Comparison of ENCODE assay signal across 18 cellular contexts in the genomic region with DNA sequence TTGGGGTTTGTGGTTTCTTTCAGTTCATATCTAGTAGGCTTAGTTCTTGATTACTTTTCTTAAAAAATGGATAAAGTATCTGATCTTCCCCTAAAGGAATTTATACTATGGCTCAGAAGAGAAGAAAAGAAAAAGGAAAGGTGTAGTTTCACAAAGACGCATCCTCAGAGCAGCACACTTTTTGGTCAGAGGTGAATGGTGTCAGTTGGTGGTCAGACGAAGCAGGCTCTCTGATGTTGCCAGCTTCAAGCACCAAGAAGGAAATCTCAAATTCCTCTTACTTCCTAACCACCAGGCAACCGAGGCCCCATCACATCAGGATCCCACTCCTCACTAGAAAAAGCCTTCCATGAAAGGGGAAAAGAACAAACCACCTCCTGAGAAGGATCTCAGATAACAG.
"Had no signal": no experiment of that assay in that cellular context is flagged by ENCODE, and none has a peak within 500 bp of the region (broad histone marks: within the 10 kb centered on the region; RNA-seq: fewer than 3 reads in every experiment).

No MANE protein-coding gene starts in this region.

- H3K36me3 Mint-ChIP-seq: naive thymus-derived CD8-positive, alpha-beta T cell had no signal

- H3K4me3 Mint-ChIP-seq: naive thymus-derived CD8-positive, alpha-beta T cell; stimulated activated naive B cell treated with anti-CD40 and anti-IgM and Interleukin-4, amounts not matched to agents 10 μg/mL and 1 μg/mL and 100 μg/mL, for 72 hours; stimulated activated naive CD8-positive, alpha-beta T cell treated with anti-CD3 and anti-CD28 coated beads, Interleukin-15, amount 100 ng/mL, for 72 hours had no signal

- H3K9me3 ChIP-seq: heart left ventricle, testis, tibial nerve had no signal

- ATAC-seq: heart left ventricle; left colon; left ventricle myocardium superior; naive thymus-derived CD8-positive, alpha-beta T cell; sciatic nerve; stimulated activated naive B cell treated with anti-CD40 and anti-IgM and Interleukin-4, amounts not matched to agents 10 μg/mL and 1 μg/mL and 100 μg/mL, for 72 hours; stimulated activated naive CD8-positive, alpha-beta T cell treated with anti-CD3 and anti-CD28 coated beads, Interleukin-15, amount 100 ng/mL, for 72 hours had no signal

- H3K36me3 ChIP-seq: heart left ventricle, tibial nerve had no signal

- H3K27ac ChIP-seq: dorsolateral prefrontal cortex, heart left ventricle, testis, tibial nerve had no signal

- H3K4me1 Mint-ChIP-seq: stimulated activated naive CD8-positive, alpha-beta T cell treated with anti-CD3 and anti-CD28 coated beads, Interleukin-15, amount 100 ng/mL, for 72 hours had no signal

- H3K27me3 ChIP-seq: dorsolateral prefrontal cortex, heart left ventricle, testis, tibial nerve had no signal

- H3K9me3 Mint-ChIP-seq: naive thymus-derived CD8-positive, alpha-beta T cell; stimulated activated naive CD8-positive, alpha-beta T cell treated with anti-CD3 and anti-CD28 coated beads, Interleukin-15, amount 100 ng/mL, for 72 hours had no signal

- DNase-seq: cortex of kidney; dorsolateral prefrontal cortex; effector CD8-positive, alpha-beta T cell; heart left ventricle; hippocampal formation; left colon; left ventricle myocardium superior; mesenchymal stem cell; naive thymus-derived CD8-positive, alpha-beta T cell; posterior cingulate gyrus; stimulated activated CD4-positive, alpha-beta T cell treated with anti-CD3 and anti-CD28 coated beads, Interleukin-2, amount 100 ng/mL, for 24 hours; stimulated activated CD4-positive, alpha-beta T cell treated with anti-CD3 and anti-CD28 coated beads, Interleukin-4, amount 100 ng/mL, for 4 hours; stimulated activated naive B cell treated with anti-CD40 and anti-IgM and Interleukin-4, amounts not matched to agents 10 μg/mL and 1 μg/mL and 100 μg/mL, for 72 hours; stimulated activated naive CD8-positive, alpha-beta T cell treated with anti-CD3 and anti-CD28 coated beads, Interleukin-15, amount 100 ng/mL, for 72 hours; testis had no signal

- H3K27ac Mint-ChIP-seq: stimulated activated naive B cell treated with anti-CD40 and anti-IgM and Interleukin-4, amounts not matched to agents 10 μg/mL and 1 μg/mL and 100 μg/mL, for 72 hours; stimulated activated naive CD8-positive, alpha-beta T cell treated with anti-CD3 and anti-CD28 coated beads, Interleukin-15, amount 100 ng/mL, for 72 hours had no signal

- H3K4me1 ChIP-seq: testis had no signal

- H3K27me3 Mint-ChIP-seq: stimulated activated naive B cell treated with anti-CD40 and anti-IgM and Interleukin-4, amounts not matched to agents 10 μg/mL and 1 μg/mL and 100 μg/mL, for 72 hours; stimulated activated naive CD8-positive, alpha-beta T cell treated with anti-CD3 and anti-CD28 coated beads, Interleukin-15, amount 100 ng/mL, for 72 hours had no signal

- H3K4me3 ChIP-seq: dorsolateral prefrontal cortex, heart left ventricle, lung, testis, tibial nerve had no signal
